Comparison of ENCODE assay signal across 1 cellular context in genomic region chr3:79835701-79836100, GRCh38.
TF ChIP-seq lines count a peak whose summit lies in the region.

No MANE protein-coding gene starts in this region.

TF ChIP-seq in GM23338, 12 proteins besides CTCF, POLR2A, EP300 and RAD21 (continued from another document):
- TF ChIP-seq, protein P1, sequence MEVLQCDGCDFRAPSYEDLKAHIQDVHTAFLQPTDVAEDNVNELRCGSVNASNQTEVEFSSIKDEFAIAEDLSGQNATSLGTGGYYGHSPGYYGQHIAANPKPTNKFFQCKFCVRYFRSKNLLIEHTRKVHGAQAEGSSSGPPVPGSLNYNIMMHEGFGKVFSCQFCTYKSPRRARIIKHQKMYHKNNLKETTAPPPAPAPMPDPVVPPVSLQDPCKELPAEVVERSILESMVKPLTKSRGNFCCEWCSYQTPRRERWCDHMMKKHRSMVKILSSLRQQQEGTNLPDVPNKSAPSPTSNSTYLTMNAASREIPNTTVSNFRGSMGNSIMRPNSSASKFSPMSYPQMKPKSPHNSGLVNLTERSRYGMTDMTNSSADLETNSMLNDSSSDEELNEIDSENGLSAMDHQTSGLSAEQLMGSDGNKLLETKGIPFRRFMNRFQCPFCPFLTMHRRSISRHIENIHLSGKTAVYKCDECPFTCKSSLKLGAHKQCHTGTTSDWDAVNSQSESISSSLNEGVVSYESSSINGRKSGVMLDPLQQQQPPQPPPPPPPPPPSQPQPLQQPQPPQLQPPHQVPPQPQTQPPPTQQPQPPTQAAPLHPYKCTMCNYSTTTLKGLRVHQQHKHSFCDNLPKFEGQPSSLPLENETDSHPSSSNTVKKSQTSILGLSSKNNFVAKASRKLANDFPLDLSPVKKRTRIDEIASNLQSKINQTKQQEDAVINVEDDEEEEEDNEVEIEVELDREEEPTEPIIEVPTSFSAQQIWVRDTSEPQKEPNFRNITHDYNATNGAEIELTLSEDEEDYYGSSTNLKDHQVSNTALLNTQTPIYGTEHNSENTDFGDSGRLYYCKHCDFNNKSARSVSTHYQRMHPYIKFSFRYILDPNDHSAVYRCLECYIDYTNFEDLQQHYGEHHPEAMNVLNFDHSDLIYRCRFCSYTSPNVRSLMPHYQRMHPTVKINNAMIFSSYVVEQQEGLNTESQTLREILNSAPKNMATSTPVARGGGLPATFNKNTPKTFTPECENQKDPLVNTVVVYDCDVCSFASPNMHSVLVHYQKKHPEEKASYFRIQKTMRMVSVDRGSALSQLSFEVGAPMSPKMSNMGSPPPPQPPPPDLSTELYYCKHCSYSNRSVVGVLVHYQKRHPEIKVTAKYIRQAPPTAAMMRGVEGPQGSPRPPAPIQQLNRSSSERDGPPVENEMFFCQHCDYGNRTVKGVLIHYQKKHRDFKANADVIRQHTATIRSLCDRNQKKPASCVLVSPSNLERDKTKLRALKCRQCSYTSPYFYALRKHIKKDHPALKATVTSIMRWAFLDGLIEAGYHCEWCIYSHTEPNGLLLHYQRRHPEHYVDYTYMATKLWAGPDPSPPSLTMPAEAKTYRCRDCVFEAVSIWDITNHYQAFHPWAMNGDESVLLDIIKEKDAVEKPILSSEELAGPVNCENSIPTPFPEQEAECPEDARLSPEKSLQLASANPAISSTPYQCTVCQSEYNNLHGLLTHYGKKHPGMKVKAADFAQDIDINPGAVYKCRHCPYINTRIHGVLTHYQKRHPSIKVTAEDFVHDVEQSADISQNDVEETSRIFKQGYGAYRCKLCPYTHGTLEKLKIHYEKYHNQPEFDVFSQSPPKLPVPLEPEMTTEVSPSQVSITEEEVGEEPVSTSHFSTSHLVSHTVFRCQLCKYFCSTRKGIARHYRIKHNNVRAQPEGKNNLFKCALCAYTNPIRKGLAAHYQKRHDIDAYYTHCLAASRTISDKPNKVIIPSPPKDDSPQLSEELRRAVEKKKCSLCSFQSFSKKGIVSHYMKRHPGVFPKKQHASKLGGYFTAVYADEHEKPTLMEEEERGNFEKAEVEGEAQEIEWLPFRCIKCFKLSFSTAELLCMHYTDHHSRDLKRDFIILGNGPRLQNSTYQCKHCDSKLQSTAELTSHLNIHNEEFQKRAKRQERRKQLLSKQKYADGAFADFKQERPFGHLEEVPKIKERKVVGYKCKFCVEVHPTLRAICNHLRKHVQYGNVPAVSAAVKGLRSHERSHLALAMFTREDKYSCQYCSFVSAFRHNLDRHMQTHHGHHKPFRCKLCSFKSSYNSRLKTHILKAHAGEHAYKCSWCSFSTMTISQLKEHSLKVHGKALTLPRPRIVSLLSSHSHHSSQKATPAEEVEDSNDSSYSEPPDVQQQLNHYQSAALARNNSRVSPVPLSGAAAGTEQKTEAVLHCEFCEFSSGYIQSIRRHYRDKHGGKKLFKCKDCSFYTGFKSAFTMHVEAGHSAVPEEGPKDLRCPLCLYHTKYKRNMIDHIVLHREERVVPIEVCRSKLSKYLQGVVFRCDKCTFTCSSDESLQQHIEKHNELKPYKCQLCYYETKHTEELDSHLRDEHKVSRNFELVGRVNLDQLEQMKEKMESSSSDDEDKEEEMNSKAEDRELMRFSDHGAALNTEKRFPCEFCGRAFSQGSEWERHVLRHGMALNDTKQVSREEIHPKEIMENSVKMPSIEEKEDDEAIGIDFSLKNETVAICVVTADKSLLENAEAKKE (CRISPR knock-in tag; IDR thresholded peaks at IDR 0.05): no peak
- TF ChIP-seq STAT1 (IDR thresholded peaks at IDR 0.05; ENCODE audit: unreplicated experiment) (no peak), ETS1 (IDR thresholded peaks at IDR 0.05) (no peak), EZH2 (IDR thresholded peaks at IDR 0.05; ENCODE audit: low read depth, unreplicated experiment) (no peak), NANOG (IDR thresholded peaks at IDR 0.05; ENCODE audit: borderline replicate concordance) (no peak), CREB1 (CRISPR knock-in tag; IDR thresholded peaks at IDR 0.05; ENCODE audit: low read depth) (no peak), EZH2phosphoT487 (IDR thresholded peaks at IDR 0.05; ENCODE audit: unreplicated experiment) (no peak)
